8 cellular contexts compared by ENCODE assay signal in genomic region chr6:133916650-133917151, GRCh38. TPM values are rescaled to one million over a fixed set of nuclear protein-coding genes. Genes with fewer than 3 reads are reported as not detected.
DNase-seq lines count a peak whose midpoint lies in the region; ATAC-seq and TF ChIP-seq lines count a peak whose summit lies in the region.

No MANE protein-coding gene starts in this region.

- peaks cover 0 to 9% (median 0%) of the 10 kb centered on the region in 9 donors for H3K27me3 ChIP-seq in heart left ventricle

- POLR2A ChIA-PET in activated naive CD8-positive, alpha-beta T cell treated with anti-CD3 and anti-CD28 coated beads, Interleukin-2, amount 10 ng/mL, durations not matched to agents 7 days and 5 days (lab: Charles Lee), result no interaction called here

- no peaks in the 10 kb centered on the region for H3K9me3 Mint-ChIP-seq in activated naive CD8-positive, alpha-beta T cell treated with anti-CD3 and anti-CD28 coated beads, Interleukin-2, amount 10 ng/mL, durations not matched to agents 7 days and 5 days

- TF ChIP-seq CTCF in GM10266 (IDR thresholded peaks at IDR 0.05; ENCODE audit: control insufficient read depth, insufficient read depth, low read depth, missing control alignments) (peak; percentile 93), heart left ventricle (IDR thresholded peaks at IDR 0.05) (peak; percentile 75 to 94 (median 86))

- peaks cover 29% of the 10 kb centered on the region for H3K27me3 Mint-ChIP-seq in activated naive CD8-positive, alpha-beta T cell treated with anti-CD3 and anti-CD28 coated beads, Interleukin-2, amount 10 ng/mL, durations not matched to agents 7 days and 5 days

- H3K4me3 ChIP-seq in heart left ventricle, result no peak overlapping the region

- H3K36me3 ChIP-seq in heart left ventricle, result no peaks in the 10 kb centered on the region

- no peak overlapping the region for H3K27ac Mint-ChIP-seq in activated naive CD8-positive, alpha-beta T cell treated with anti-CD3 and anti-CD28 coated beads, Interleukin-2, amount 10 ng/mL, durations not matched to agents 7 days and 5 days

- H3K27ac ChIP-seq in heart left ventricle, result no peak overlapping the region

- peaks cover 0 to 5% (median 0%) of the 10 kb centered on the region in 12 donors for H3K4me1 ChIP-seq in heart left ventricle

- intact Hi-C loops in heart left ventricle (cut with DNase I), result loop anchor here (1.0 to 10.0 kb wide), 11 partner anchors 79 to 1384 kb away; partner anchors contain the start of genes RPS12 (in 1 of the 10) and TAAR9 (in 1 of the 10)

- no peak overlapping the region for H3K4me3 Mint-ChIP-seq in activated naive CD8-positive, alpha-beta T cell treated with anti-CD3 and anti-CD28 coated beads, Interleukin-2, amount 10 ng/mL, durations not matched to agents 7 days and 5 days

- DNase-seq in GM10266 (ENCODE audit: extremely low spot score) (peak; percentile 55), NCI-H1105 (lab: John Stamatoyannopoulos, UW) (peak; percentile 88), SKM-1 treated with dmso at 0.1 percent for 144 hours (lab: John Stamatoyannopoulos, UW; ENCODE audit: unreplicated experiment) (peak; percentile 84), heart left ventricle (peak; percentile 82 to 91 (median 84)), pulmonary artery endothelial cell (ENCODE audit: low read depth, low spot score) (peak; percentile 49)
- peak; percentile 76 for DNase-seq in activated naive CD8-positive, alpha-beta T cell treated with anti-CD3 and anti-CD28 coated beads, Interleukin-2, amount 10 ng/mL, durations not matched to agents 7 days and 5 days

- no peaks in the 10 kb centered on the region for H3K36me3 Mint-ChIP-seq in activated naive CD8-positive, alpha-beta T cell treated with anti-CD3 and anti-CD28 coated beads, Interleukin-2, amount 10 ng/mL, durations not matched to agents 7 days and 5 days

- no peak for TF ChIP-seq POLR2A in heart left ventricle (IDR thresholded peaks at IDR 0.05)

- WGBS in heart left ventricle, 4 donors, result 11 to 16% (median 12%) methylated on average over 8 of the region's 8 CpGs

- peak; percentile 64 for ATAC-seq in HG02610 (IDR thresholded peaks at IDR 0.05; ENCODE audit: unreplicated experiment)
- peak; percentile 65 for ATAC-seq in activated naive CD8-positive, alpha-beta T cell treated with anti-CD3 and anti-CD28 coated beads, Interleukin-2, amount 10 ng/mL, durations not matched to agents 7 days and 5 days (ENCODE audit: low read depth)
- ATAC-seq in heart left ventricle, result peak in 3 of 4 donors; percentile 82 to 90 (median 85)
- no peak for ATAC-seq in HG03521 (IDR thresholded peaks at IDR 0.05; ENCODE audit: unreplicated experiment)

- peaks cover 0 to 11% (median 0%) of the 10 kb centered on the region in 12 donors for H3K9me3 ChIP-seq in heart left ventricle

- H3K4me1 Mint-ChIP-seq in activated naive CD8-positive, alpha-beta T cell treated with anti-CD3 and anti-CD28 coated beads, Interleukin-2, amount 10 ng/mL, durations not matched to agents 7 days and 5 days, result peaks cover 6% of the 10 kb centered on the region

RNA-seq across cellular contexts. Expression of gene TCF21, which starts 27.8 kb away (rescaled TPM):
- total RNA-seq in activated naive CD8-positive, alpha-beta T cell treated with anti-CD3 and anti-CD28 coated beads, Interleukin-2, amount 10 ng/mL, durations not matched to agents 7 days and 5 days, result not detected
- total RNA-seq in heart left ventricle, result 1 to 10 TPM; 1.8 to 9.5 (median 3.9) TPM
- polyA plus RNA-seq in heart left ventricle, result 1 to 10 TPM; 1.9 to 5.1 TPM
- not detected in 2 replicates for total RNA-seq in pulmonary artery endothelial cell

RNA-seq across cellular contexts. Expression of gene TBPL1, which starts 36.3 kb away (rescaled TPM):
- total RNA-seq in activated naive CD8-positive, alpha-beta T cell treated with anti-CD3 and anti-CD28 coated beads, Interleukin-2, amount 10 ng/mL, durations not matched to agents 7 days and 5 days, result 10 to 100 TPM; 28.5 to 30.6 TPM
- total RNA-seq in heart left ventricle (10 to 100 TPM in 8 of 9 donors, 1 to 10 TPM in 1; 9.9 to 20.3 (median 15.4) TPM), pulmonary artery endothelial cell (18.9 and 38.6 TPM in 2 replicates)
- polyA plus RNA-seq in heart left ventricle, result 10 to 100 TPM; 16.4 to 16.9 TPM
